Comparison of ENCODE assay signal across 13 cellular contexts in the genomic region with DNA sequence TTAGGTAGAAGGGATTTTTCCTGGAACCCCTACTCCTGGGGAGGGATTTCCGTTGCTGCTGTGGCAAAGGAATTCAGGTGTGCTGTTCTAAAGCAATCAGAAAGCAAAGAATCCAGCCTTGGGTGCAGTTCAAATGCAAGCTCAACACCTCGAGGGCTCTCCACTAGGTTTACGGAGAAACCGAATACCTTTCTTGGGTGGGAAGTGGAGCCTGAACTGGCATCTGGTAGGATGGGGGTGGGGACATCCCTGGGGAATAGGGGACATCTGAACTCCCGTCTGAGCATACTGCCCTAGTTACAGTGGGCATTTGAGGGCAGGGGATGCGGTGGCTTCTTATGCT. TPM values are rescaled to one million over a fixed set of nuclear protein-coding genes. Genes with fewer than 3 reads are reported as not detected.
DNase-seq lines count a peak whose midpoint lies in the region; ATAC-seq and TF ChIP-seq lines count a peak whose summit lies in the region.
"Had no signal": no experiment of that assay in that cellular context is flagged by ENCODE, and none has a peak within 500 bp of the region (broad histone marks: within the 10 kb centered on the region; RNA-seq: fewer than 3 reads in every experiment).

No MANE protein-coding gene starts in this region.

- no peak overlapping the region for H3K27ac Mint-ChIP-seq in neural crest cell (ENCODE audit: unreplicated experiment)
- H3K27ac Mint-ChIP-seq in activated T-helper 1 cell treated with anti-CD3 and anti-CD28 coated beads, Interleukin-12 subunit alpha, Interleukin-12 subunit beta, Interleukin-2, Interleukin-4 antibody, amounts not matched to agents 30 ng/mL and 10 ng/mL and 1 ng/mL, durations not matched to agents 14 hours and 24 hours and 36 hours: no peak overlapping the region
- no peak overlapping the region for H3K27ac Mint-ChIP-seq in stimulated activated effector memory CD8-positive, alpha-beta T cell treated with anti-CD3 and anti-CD28 coated beads, Interleukin-12 subunit alpha, Interleukin-12 subunit beta, amount 100 ng/mL, for 72 hours
- H3K27ac Mint-ChIP-seq: activated CD8-positive, alpha-beta T cell treated with anti-CD3 and anti-CD28 coated beads for 36 hours had no signal

- 34% methylated on average over 6 of the region's 6 CpGs for WGBS in hepatocyte (ENCODE audit: low lambda C conversion rate, missing lambda C conversion rate)

- H3K79me2 ChIP-seq in hepatocyte: peaks cover 15% of the 10 kb centered on the region

- intact Hi-C loops in activated T-helper 1 cell treated with anti-CD3 and anti-CD28 coated beads, Interleukin-12 subunit alpha, Interleukin-12 subunit beta, Interleukin-2, Interleukin-4 antibody, amounts not matched to agents 30 ng/mL and 10 ng/mL and 1 ng/mL, durations not matched to agents 14 hours and 24 hours and 36 hours (cut with micrococcal nuclease): no loop called here

- H4K20me1 ChIP-seq in hepatocyte (ENCODE audit: insufficient read depth, poor library complexity, severe bottlenecking): no peaks in the 10 kb centered on the region

- ATAC-seq in HG03108 (IDR thresholded peaks at IDR 0.05; ENCODE audit: unreplicated experiment) (no peak), HG02763 (IDR thresholded peaks at IDR 0.05; ENCODE audit: unreplicated experiment) (no peak)
- ATAC-seq in stimulated activated effector memory CD8-positive, alpha-beta T cell treated with anti-CD3 and anti-CD28 coated beads, Interleukin-12 subunit alpha, Interleukin-12 subunit beta, amount 100 ng/mL, for 72 hours: no peak
- ATAC-seq: activated CD8-positive, alpha-beta T cell treated with anti-CD3 and anti-CD28 coated beads for 36 hours had no signal

- H3K4me3 ChIP-seq in hepatocyte: no peak overlapping the region

- peak; percentile 12 for DNase-seq in DMS79 treated with DMSO at 0.1 percent for 48 hours (lab: John Stamatoyannopoulos, UW)
- DNase-seq in NCI-H524 treated with DMSO at 0.1 percent for 48 hours (lab: John Stamatoyannopoulos, UW): peak; percentile 94
- DNase-seq in hepatocyte (ENCODE audit: low spot score): no peak
- DNase-seq in neural crest cell (ENCODE audit: low read depth, low spot score): no peak
- DNase-seq in activated T-helper 1 cell treated with anti-CD3 and anti-CD28 coated beads, Interleukin-12 subunit alpha, Interleukin-12 subunit beta, Interleukin-2, Interleukin-4 antibody, amounts not matched to agents 30 ng/mL and 10 ng/mL and 1 ng/mL, durations not matched to agents 14 hours and 24 hours and 36 hours (ENCODE audit: low spot score): no peak
- DNase-seq in stimulated activated effector memory CD8-positive, alpha-beta T cell treated with anti-CD3 and anti-CD28 coated beads, Interleukin-12 subunit alpha, Interleukin-12 subunit beta, amount 100 ng/mL, for 72 hours (ENCODE audit: low spot score in 2 of 2): no peak
- DNase-seq: activated CD8-positive, alpha-beta T cell treated with anti-CD3 and anti-CD28 coated beads for 36 hours; effector memory CD4-positive, alpha-beta T cell; HCEC 1CT; NCI-H2107 had no signal

- H3K4me1 ChIP-seq in hepatocyte (ENCODE audit: insufficient read depth): peaks cover 8% of the 10 kb centered on the region

- peak overlapping the region; percentile 89 for H3K4me3 Mint-ChIP-seq in neural crest cell
- no peak overlapping the region for H3K4me3 Mint-ChIP-seq in activated T-helper 1 cell treated with anti-CD3 and anti-CD28 coated beads, Interleukin-12 subunit alpha, Interleukin-12 subunit beta, Interleukin-2, Interleukin-4 antibody, amounts not matched to agents 30 ng/mL and 10 ng/mL and 1 ng/mL, durations not matched to agents 14 hours and 24 hours and 36 hours
- no peak overlapping the region for H3K4me3 Mint-ChIP-seq in stimulated activated effector memory CD8-positive, alpha-beta T cell treated with anti-CD3 and anti-CD28 coated beads, Interleukin-12 subunit alpha, Interleukin-12 subunit beta, amount 100 ng/mL, for 72 hours

- peaks cover 6% of the 10 kb centered on the region for H3K27me3 ChIP-seq in hepatocyte

- peaks cover 11% of the 10 kb centered on the region for H3K4me1 Mint-ChIP-seq in neural crest cell
- no peaks in the 10 kb centered on the region for H3K4me1 Mint-ChIP-seq in activated T-helper 1 cell treated with anti-CD3 and anti-CD28 coated beads, Interleukin-12 subunit alpha, Interleukin-12 subunit beta, Interleukin-2, Interleukin-4 antibody, amounts not matched to agents 30 ng/mL and 10 ng/mL and 1 ng/mL, durations not matched to agents 14 hours and 24 hours and 36 hours (ENCODE audit: low read depth)
- H3K4me1 Mint-ChIP-seq in stimulated activated effector memory CD8-positive, alpha-beta T cell treated with anti-CD3 and anti-CD28 coated beads, Interleukin-12 subunit alpha, Interleukin-12 subunit beta, amount 100 ng/mL, for 72 hours: peaks cover 8% of the 10 kb centered on the region

- H3K9me2 ChIP-seq in hepatocyte (replicated peaks; ENCODE audit: insufficient read depth): no peaks in the 10 kb centered on the region

- H2AFZ ChIP-seq in hepatocyte: peak overlapping the region; percentile 89

- no peaks in the 10 kb centered on the region for H3K36me3 ChIP-seq in hepatocyte (replicated peaks; ENCODE audit: insufficient read depth, low read depth)

- no peaks in the 10 kb centered on the region for H3K9me3 Mint-ChIP-seq in neural crest cell
- H3K9me3 Mint-ChIP-seq in activated T-helper 1 cell treated with anti-CD3 and anti-CD28 coated beads, Interleukin-12 subunit alpha, Interleukin-12 subunit beta, Interleukin-2, Interleukin-4 antibody, amounts not matched to agents 30 ng/mL and 10 ng/mL and 1 ng/mL, durations not matched to agents 14 hours and 24 hours and 36 hours: no peaks in the 10 kb centered on the region
- no peaks in the 10 kb centered on the region for H3K9me3 Mint-ChIP-seq in stimulated activated effector memory CD8-positive, alpha-beta T cell treated with anti-CD3 and anti-CD28 coated beads, Interleukin-12 subunit alpha, Interleukin-12 subunit beta, amount 100 ng/mL, for 72 hours
- H3K9me3 Mint-ChIP-seq: activated CD8-positive, alpha-beta T cell treated with anti-CD3 and anti-CD28 coated beads for 36 hours had no signal

- H3K27ac ChIP-seq in hepatocyte: no peak overlapping the region
- H3K27ac ChIP-seq: skin epidermis had no signal

- no peaks in the 10 kb centered on the region for H3K9me3 ChIP-seq in hepatocyte (ENCODE audit: low read depth)

- no peak for TF ChIP-seq CTCF in hepatocyte (IDR thresholded peaks at IDR 0.05; ENCODE audit: poor library complexity)
- TF ChIP-seq CTCF in neural crest cell (conservative IDR thresholded peaks at IDR 0.05): no peak

- H3K36me3 Mint-ChIP-seq in neural crest cell (ENCODE audit: low read depth): no peaks in the 10 kb centered on the region
- no peaks in the 10 kb centered on the region for H3K36me3 Mint-ChIP-seq in activated T-helper 1 cell treated with anti-CD3 and anti-CD28 coated beads, Interleukin-12 subunit alpha, Interleukin-12 subunit beta, Interleukin-2, Interleukin-4 antibody, amounts not matched to agents 30 ng/mL and 10 ng/mL and 1 ng/mL, durations not matched to agents 14 hours and 24 hours and 36 hours (ENCODE audit: low read depth)
- H3K36me3 Mint-ChIP-seq in stimulated activated effector memory CD8-positive, alpha-beta T cell treated with anti-CD3 and anti-CD28 coated beads, Interleukin-12 subunit alpha, Interleukin-12 subunit beta, amount 100 ng/mL, for 72 hours: no peaks in the 10 kb centered on the region

- H3K4me2 ChIP-seq in hepatocyte: peak overlapping the region; percentile 96

- H3K27me3 Mint-ChIP-seq in neural crest cell (ENCODE audit: low read depth): peaks cover 62% of the 10 kb centered on the region
- H3K27me3 Mint-ChIP-seq in activated T-helper 1 cell treated with anti-CD3 and anti-CD28 coated beads, Interleukin-12 subunit alpha, Interleukin-12 subunit beta, Interleukin-2, Interleukin-4 antibody, amounts not matched to agents 30 ng/mL and 10 ng/mL and 1 ng/mL, durations not matched to agents 14 hours and 24 hours and 36 hours (ENCODE audit: insufficient read depth): peaks cover 17% of the 10 kb centered on the region

RNA-seq across cellular contexts. Expression of gene ARHGAP44, which starts 1.5 kb away (rescaled TPM):
- total RNA-seq in hepatocyte (3.9 and 4.6 TPM in 2 replicates), neural crest cell (5.9 and 6.5 TPM in 2 replicates)
- polyA plus RNA-seq in hepatocyte: 4.2 and 5.4 TPM in 2 replicates
- total RNA-seq in activated T-helper 1 cell treated with anti-CD3 and anti-CD28 coated beads, Interleukin-12 subunit alpha, Interleukin-12 subunit beta, Interleukin-2, Interleukin-4 antibody, amounts not matched to agents 30 ng/mL and 10 ng/mL and 1 ng/mL, durations not matched to agents 14 hours and 24 hours and 36 hours: 0.51 TPM in 1 of 2 replicates, not detected in the other

Comparison
In these comparisons a context has a peak if more than half of its experiments do, and no peak if none do; other contexts are left out.
1. DNase-seq: peak in DMS79 treated with DMSO at 0.1 percent for 48 hours (single experiment) and NCI-H524 treated with DMSO at 0.1 percent for 48 hours (single experiment); none in hepatocyte (single experiment), neural crest cell (single experiment), activated T-helper 1 cell treated with anti-CD3 and anti-CD28 coated beads, Interleukin-12 subunit alpha, Interleukin-12 subunit beta, Interleukin-2, Interleukin-4 antibody, amounts not matched to agents 30 ng/mL and 10 ng/mL and 1 ng/mL, durations not matched to agents 14 hours and 24 hours and 36 hours (single experiment) and stimulated activated effector memory CD8-positive, alpha-beta T cell treated with anti-CD3 and anti-CD28 coated beads, Interleukin-12 subunit alpha, Interleukin-12 subunit beta, amount 100 ng/mL, for 72 hours (0 of 2).